16 cellular contexts compared by ENCODE assay signal in the genomic region with DNA sequence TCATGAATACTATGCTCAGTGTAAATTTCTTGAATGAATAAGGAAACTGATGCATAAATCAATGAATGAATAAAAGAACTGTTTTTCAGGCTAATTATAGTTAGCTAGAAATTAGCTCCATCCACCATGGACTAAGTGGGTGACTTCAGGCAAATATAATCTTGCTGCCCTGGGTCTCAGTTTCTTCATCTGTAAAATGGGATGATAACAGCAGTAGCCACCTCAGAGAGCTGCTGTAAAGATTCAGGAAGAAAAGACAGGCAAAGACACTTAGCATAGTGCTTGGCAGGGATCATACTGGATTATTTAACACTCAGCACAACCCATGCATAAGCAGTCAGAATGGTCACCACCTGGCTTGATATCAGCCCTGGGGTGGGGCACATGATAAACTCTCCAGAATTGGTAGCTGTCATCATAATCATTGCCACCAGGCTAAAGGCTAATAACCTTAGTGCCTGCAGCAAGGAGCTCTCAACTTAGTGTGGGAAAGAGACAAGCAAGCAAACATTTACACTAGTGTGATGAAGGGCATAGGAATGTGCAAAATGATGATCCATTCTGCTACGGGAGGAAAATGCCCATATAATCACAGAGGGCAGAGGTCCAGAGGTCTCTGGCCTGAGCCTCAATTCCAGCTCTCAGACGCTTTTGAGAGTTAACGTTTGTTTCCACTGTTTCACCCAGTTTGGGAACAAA.
A peak's percentile ranks its signal among the peaks of the same experiment; 100 is the strongest.
DNase-seq lines count a peak whose midpoint lies in the region; ATAC-seq, FAIRE-seq and TF ChIP-seq lines count a peak whose summit lies in the region.
"Had no signal": no experiment of that assay in that cellular context is flagged by ENCODE, and none has a peak within 500 bp of the region (broad histone marks: within the 10 kb centered on the region; RNA-seq: fewer than 3 reads in every experiment).

No MANE protein-coding gene starts in this region.

- 0% methylated on average over 3 of the region's 3 CpGs for WGBS in A549 (ENCODE audit: missing lambda C conversion rate)
- WGBS in endodermal cell (ENCODE audit: insufficient coverage in 1 of 2, insufficient read length in 1 of 2), 2 experiments = 59 to 85% methylated on average over 1 to 3 of the region's 3 CpGs

- H3K27ac Mint-ChIP-seq in endodermal cell = no peak overlapping the region

- H3K9ac ChIP-seq in adipocyte (ENCODE audit: low read length) (no peak overlapping the region), endodermal cell (ENCODE audit: extremely low read depth, low read length, poor library complexity, severe bottlenecking) (no peak overlapping the region)

- peak; percentile 72 to 82; a peak in 3 of 5 replicates for TF ChIP-seq EP300 in A549 (IDR thresholded peaks at IDR 0.05)

- POLR2A ChIA-PET in A549 (lab: Yijun Ruan, JAX) = interaction anchor here (0.6 to 3.5 kb wide), 5 partner anchors 15 to 436 kb away, joined by 3 to 33 read pairs (median 5); a partner anchor contains a TSS

- peak; percentile 28 to 65 for TF ChIP-seq RAD21 in A549 (conservative IDR thresholded peaks at IDR 0.05 in 1 of 2, IDR thresholded peaks at IDR 0.05 in 1 of 2)

- peak; percentile 85 to 93 for ATAC-seq in A549
- no peak for ATAC-seq in HG02938 (IDR thresholded peaks at IDR 0.05; ENCODE audit: unreplicated experiment)
- ATAC-seq: heart left ventricle, upper lobe of right lung had no signal

- no peaks in the 10 kb centered on the region for H3K36me3 Mint-ChIP-seq in endodermal cell (ENCODE audit: low read depth)

- peaks cover 3% of the 10 kb centered on the region for H3K27me3 Mint-ChIP-seq in endodermal cell (ENCODE audit: insufficient read depth)

- H3K36me3 ChIP-seq in adipocyte (ENCODE audit: control insufficient read depth, insufficient read depth, low read length, severe bottlenecking) (no peaks in the 10 kb centered on the region), endodermal cell (ENCODE audit: control insufficient read depth, insufficient read depth, low read length) (no peaks in the 10 kb centered on the region)
- H3K36me3 ChIP-seq: HAP-1, heart left ventricle, upper lobe of right lung had no signal

- peak; percentile 90 for FAIRE-seq in A549 (lab: Jason Lieb, UNC)

- H3K4me1 ChIP-seq in A549 = peaks cover 77% of the 10 kb centered on the region
- H3K4me1 ChIP-seq in adipocyte (ENCODE audit: control insufficient read depth, insufficient read depth, low read length) = peaks cover 54% of the 10 kb centered on the region
- peaks cover 3% of the 10 kb centered on the region for H3K4me1 ChIP-seq in endodermal cell (ENCODE audit: control insufficient read depth, insufficient read depth, low read length)
- H3K4me1 ChIP-seq: HAP-1, upper lobe of right lung had no signal

- peaks cover 13% of the 10 kb centered on the region for H3K9me3 Mint-ChIP-seq in endodermal cell

- H3K9me3 ChIP-seq in A549 = peaks cover 6% of the 10 kb centered on the region; the same call in 1 of the 3 replicates
- H3K9me3 ChIP-seq in adipocyte (ENCODE audit: control insufficient read depth, low read length) = peaks cover 5% of the 10 kb centered on the region
- no peaks in the 10 kb centered on the region for H3K9me3 ChIP-seq in endodermal cell (ENCODE audit: control insufficient read depth, low read length)
- H3K9me3 ChIP-seq: HAP-1, upper lobe of right lung had no signal

- H3K4me3 Mint-ChIP-seq in endodermal cell = no peak overlapping the region

- H3K4me3 ChIP-seq in A549 (no peak overlapping the region), adipocyte (ENCODE audit: low read length) (no peak overlapping the region), endodermal cell (ENCODE audit: low read length) (no peak overlapping the region)
- H3K4me3 ChIP-seq: HAP-1, heart left ventricle, lung, SK-N-MC, upper lobe of right lung had no signal

- CTCF ChIA-PET in A549 (lab: Yijun Ruan, JAX) = interaction anchor here (1.0 to 4.8 kb wide), 7 partner anchors 16 to 550 kb away, joined by 3 to 24 read pairs (median 3); a partner anchor contains a TSS

- no peaks in the 10 kb centered on the region for H3K27me3 ChIP-seq in adipocyte (replicated peaks; ENCODE audit: control insufficient read depth, insufficient read depth, low read length)
- H3K27me3 ChIP-seq in endodermal cell (ENCODE audit: control insufficient read depth, insufficient read depth, low read length, poor library complexity, severe bottlenecking) = no peaks in the 10 kb centered on the region
- H3K27me3 ChIP-seq: heart left ventricle, upper lobe of right lung had no signal

- H3K4me1 Mint-ChIP-seq in endodermal cell = peaks cover 11% of the 10 kb centered on the region

- H3K27ac ChIP-seq in A549 = peak overlapping the region; percentile 77 to 86
- no peak overlapping the region for H3K27ac ChIP-seq in endodermal cell (ENCODE audit: low read depth, low read length)
- H3K27ac ChIP-seq: heart left ventricle, SK-N-MC, upper lobe of right lung had no signal

- H3K4me2 ChIP-seq in A549 = peak overlapping the region; percentile 30

- TF ChIP-seq POLR2A in A549 (IDR thresholded peaks at IDR 0.05; ENCODE audit: low read length) = no peak

- peak; percentile 79 to 97 for DNase-seq in A549 (ENCODE audit: low read depth in 1 of 2, low spot score in 1 of 2)
- peak; percentile 55 for DNase-seq in HT1080 (ENCODE audit: low read depth)
- DNase-seq in adipocyte (ENCODE audit: low read depth) = peak; percentile 26
- peak; percentile 69 for DNase-seq in iris pigment epithelial cell (ENCODE audit: low read depth)
- DNase-seq in stimulated activated CD4-positive, alpha-beta T cell treated with anti-CD3 and anti-CD28 coated beads, Interleukin-2, amount 100 ng/mL, for 48 hours = no peak
- no peak for DNase-seq in endodermal cell
- no peak for DNase-seq in iPS-NIHi7 (ENCODE audit: extremely low spot score)
- DNase-seq: activated CD4-positive, CD25-positive, alpha-beta regulatory T cell treated with anti-CD3 and anti-CD28 coated beads, Interleukin-2, amount 50 U/mL, for 72 hours; amygdala; heart left ventricle; NCI-H1436 treated with DMSO at 0.1 percent for 48 hours; upper lobe of right lung had no signal

- TF ChIP-seq CTCF in A549 (IDR thresholded peaks at IDR 0.05) (no peak), endodermal cell (conservative IDR thresholded peaks at IDR 0.05) (no peak)

TF ChIP-seq in A549, 52 proteins besides CTCF, POLR2A, EP300 and RAD21:
- TF ChIP-seq HDAC2 (IDR thresholded peaks at IDR 0.05) = peak; percentile 97
- TF ChIP-seq KDM1A (IDR thresholded peaks at IDR 0.05; ENCODE audit: low read depth) = peak; percentile 97; the same call in 1 of the 2 replicates
- peak; percentile 85; the same call in 1 of the 2 replicates for TF ChIP-seq CHD4 (IDR thresholded peaks at IDR 0.05; ENCODE audit: borderline replicate concordance)
- TF ChIP-seq NR3C1 (IDR thresholded peaks at IDR 0.05) = no peak
- TF ChIP-seq, protein P1, sequence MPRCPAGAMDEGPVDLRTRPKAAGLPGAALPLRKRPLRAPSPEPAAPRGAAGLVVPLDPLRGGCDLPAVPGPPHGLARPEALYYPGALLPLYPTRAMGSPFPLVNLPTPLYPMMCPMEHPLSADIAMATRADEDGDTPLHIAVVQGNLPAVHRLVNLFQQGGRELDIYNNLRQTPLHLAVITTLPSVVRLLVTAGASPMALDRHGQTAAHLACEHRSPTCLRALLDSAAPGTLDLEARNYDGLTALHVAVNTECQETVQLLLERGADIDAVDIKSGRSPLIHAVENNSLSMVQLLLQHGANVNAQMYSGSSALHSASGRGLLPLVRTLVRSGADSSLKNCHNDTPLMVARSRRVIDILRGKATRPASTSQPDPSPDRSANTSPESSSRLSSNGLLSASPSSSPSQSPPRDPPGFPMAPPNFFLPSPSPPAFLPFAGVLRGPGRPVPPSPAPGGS (IDR thresholded peaks at IDR 0.05) = 0 out of 3 replicates have a peak, but pooled peaks have one; percentile 55
- no peak for TF ChIP-seq ZSCAN20 (CRISPR knock-in tag; IDR thresholded peaks at IDR 0.05)
- TF ChIP-seq BHLHE40 (IDR thresholded peaks at IDR 0.05; ENCODE audit: low read depth, low read length) = no peak
- TF ChIP-seq SMC3 (IDR thresholded peaks at IDR 0.05) = peak; percentile 46; the same call in 2 of the 3 replicates
- TF ChIP-seq CBX8 (IDR thresholded peaks at IDR 0.05) = no peak
- peak; percentile 96 for TF ChIP-seq GATA3 (IDR thresholded peaks at IDR 0.05; ENCODE audit: borderline replicate concordance)
- TF ChIP-seq ZNF302 (CRISPR knock-in tag; IDR thresholded peaks at IDR 0.05) = no peak
- TF ChIP-seq, protein P2, sequence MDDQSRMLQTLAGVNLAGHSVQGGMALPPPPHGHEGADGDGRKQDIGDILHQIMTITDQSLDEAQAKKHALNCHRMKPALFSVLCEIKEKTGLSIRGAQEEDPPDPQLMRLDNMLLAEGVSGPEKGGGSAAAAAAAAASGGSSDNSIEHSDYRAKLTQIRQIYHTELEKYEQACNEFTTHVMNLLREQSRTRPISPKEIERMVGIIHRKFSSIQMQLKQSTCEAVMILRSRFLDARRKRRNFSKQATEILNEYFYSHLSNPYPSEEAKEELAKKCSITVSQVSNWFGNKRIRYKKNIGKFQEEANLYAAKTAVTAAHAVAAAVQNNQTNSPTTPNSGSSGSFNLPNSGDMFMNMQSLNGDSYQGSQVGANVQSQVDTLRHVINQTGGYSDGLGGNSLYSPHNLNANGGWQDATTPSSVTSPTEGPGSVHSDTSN (IDR thresholded peaks at IDR 0.05) = peak; percentile 64
- TF ChIP-seq JUNB (IDR thresholded peaks at IDR 0.05) = peak; percentile 94
- TF ChIP-seq, protein P3, sequence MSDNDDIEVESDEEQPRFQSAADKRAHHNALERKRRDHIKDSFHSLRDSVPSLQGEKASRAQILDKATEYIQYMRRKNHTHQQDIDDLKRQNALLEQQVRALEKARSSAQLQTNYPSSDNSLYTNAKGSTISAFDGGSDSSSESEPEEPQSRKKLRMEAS (IDR thresholded peaks at IDR 0.05) = peak; percentile 89
- peak; percentile 76 for TF ChIP-seq FOSL2 (IDR thresholded peaks at IDR 0.05)
- TF ChIP-seq FOSL2 (CRISPR knock-in tag; IDR thresholded peaks at IDR 0.05) = peak; percentile 90
- TF ChIP-seq TFCP2L1 (CRISPR knock-in tag; IDR thresholded peaks at IDR 0.05) = no peak
- TF ChIP-seq CEBPB (IDR thresholded peaks at IDR 0.05) = peak in 1 of 2 experiments; percentile 76; a peak in 1 of 4 replicates
- peak; percentile 78 to 81; a peak in 4 of 5 replicates for TF ChIP-seq JUN (IDR thresholded peaks at IDR 0.05)
- peak; percentile 86 for TF ChIP-seq MAFK (IDR thresholded peaks at IDR 0.05; ENCODE audit: partially characterized antibody)
- TF ChIP-seq, protein P4, sequence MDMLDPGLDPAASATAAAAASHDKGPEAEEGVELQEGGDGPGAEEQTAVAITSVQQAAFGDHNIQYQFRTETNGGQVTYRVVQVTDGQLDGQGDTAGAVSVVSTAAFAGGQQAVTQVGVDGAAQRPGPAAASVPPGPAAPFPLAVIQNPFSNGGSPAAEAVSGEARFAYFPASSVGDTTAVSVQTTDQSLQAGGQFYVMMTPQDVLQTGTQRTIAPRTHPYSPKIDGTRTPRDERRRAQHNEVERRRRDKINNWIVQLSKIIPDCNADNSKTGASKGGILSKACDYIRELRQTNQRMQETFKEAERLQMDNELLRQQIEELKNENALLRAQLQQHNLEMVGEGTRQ (IDR thresholded peaks at IDR 0.05) = peak; percentile 61
- no peak for TF ChIP-seq POLR2AphosphoS2 (conservative IDR thresholded peaks at IDR 0.05; ENCODE audit: low read length)

Comparison
In these comparisons a context has a peak if more than half of its experiments do, and no peak if none do; other contexts are left out.
1. DNase-seq: peak in A549 (2 of 2), HT1080 (single experiment), adipocyte (single experiment) and iris pigment epithelial cell (single experiment); none in stimulated activated CD4-positive, alpha-beta T cell treated with anti-CD3 and anti-CD28 coated beads, Interleukin-2, amount 100 ng/mL, for 48 hours (0 of 2), endodermal cell (single experiment) and iPS-NIHi7 (single experiment).